Comparison of ENCODE assay signal across 1 cellular context in genomic region chr13:95643009-95643408, GRCh38.
TF ChIP-seq lines count a peak whose summit lies in the region.

No MANE protein-coding gene starts in this region.

TF ChIP-seq in H1, 55 proteins besides CTCF, POLR2A, EP300 and RAD21 (continued from another document):
- TF ChIP-seq FOSL1 (IDR thresholded peaks at IDR 0.05; ENCODE audit: insufficient read depth, low read depth, low read length) = no peak
- no peak for TF ChIP-seq TCF12 (IDR thresholded peaks at IDR 0.05; ENCODE audit: low read depth, low read length)
- TF ChIP-seq BRCA1 (IDR thresholded peaks at IDR 0.05; ENCODE audit: low read depth, low read length) = no peak
- TF ChIP-seq KDM1A (IDR thresholded peaks at IDR 0.05; ENCODE audit: borderline replicate concordance, low read length) = no peak
- no peak for TF ChIP-seq RXRA (IDR thresholded peaks at IDR 0.05; ENCODE audit: insufficient read depth, low read depth, low read length)
- no peak for TF ChIP-seq SP4 (IDR thresholded peaks at IDR 0.05; ENCODE audit: low read length)
- no peak for TF ChIP-seq NANOG (IDR thresholded peaks at IDR 0.05; ENCODE audit: insufficient read depth, low read depth, low read length, poor library complexity, severe bottlenecking)
- TF ChIP-seq, protein P1, sequence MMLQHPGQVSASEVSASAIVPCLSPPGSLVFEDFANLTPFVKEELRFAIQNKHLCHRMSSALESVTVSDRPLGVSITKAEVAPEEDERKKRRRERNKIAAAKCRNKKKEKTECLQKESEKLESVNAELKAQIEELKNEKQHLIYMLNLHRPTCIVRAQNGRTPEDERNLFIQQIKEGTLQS (IDR thresholded peaks at IDR 0.05; ENCODE audit: insufficient read depth, low read depth, low read length) = no peak
